17 cellular contexts compared by ENCODE assay signal in genomic region chr10:5735119-5735518, GRCh38. TPM values are rescaled to one million over a fixed set of nuclear protein-coding genes. Genes with fewer than 3 reads are reported as not detected.
DNase-seq lines count a peak whose midpoint lies in the region; ATAC-seq lines count a peak whose summit lies in the region.
"Had no signal": no experiment of that assay in that cellular context is flagged by ENCODE, and none has a peak within 500 bp of the region (broad histone marks: within the 10 kb centered on the region; RNA-seq: fewer than 3 reads in every experiment).

No MANE protein-coding gene starts in this region.

- peaks cover 95% of the 10 kb centered on the region for H3K36me3 Mint-ChIP-seq in activated T-cell treated with anti-CD3 and anti-CD28 coated beads, Interleukin-2, amount 50 U/mL, for 24 hours (ENCODE audit: low read depth)
- peaks cover 9% of the 10 kb centered on the region for H3K36me3 Mint-ChIP-seq in IgD-negative memory B cell
- peaks cover 67% of the 10 kb centered on the region for H3K36me3 Mint-ChIP-seq in activated T-helper 2 cell treated with anti-CD3 and anti-CD28 coated beads, Interferon-gamma antibody, Interleukin-2, Interleukin-4, amounts not matched to agents 10 μg/mL and 5 μg/mL and 100 μg/mL, durations not matched to agents 14 hours and 24 hours and 36 hours (ENCODE audit: low read depth)
- H3K36me3 Mint-ChIP-seq in stimulated activated effector memory CD8-positive, alpha-beta T cell treated with anti-CD3 and anti-CD28 coated beads, Interleukin-12 subunit alpha, Interleukin-12 subunit beta, amount 100 ng/mL, for 72 hours = peaks cover 99% of the 10 kb centered on the region

- H3K4me3 Mint-ChIP-seq in activated T-cell treated with anti-CD3 and anti-CD28 coated beads, Interleukin-2, amount 50 U/mL, for 24 hours = no peak overlapping the region
- H3K4me3 Mint-ChIP-seq in IgD-negative memory B cell = no peak overlapping the region
- no peak overlapping the region for H3K4me3 Mint-ChIP-seq in activated T-helper 2 cell treated with anti-CD3 and anti-CD28 coated beads, Interferon-gamma antibody, Interleukin-2, Interleukin-4, amounts not matched to agents 10 μg/mL and 5 μg/mL and 100 μg/mL, durations not matched to agents 14 hours and 24 hours and 36 hours (ENCODE audit: low read depth)
- H3K4me3 Mint-ChIP-seq in stimulated activated effector memory CD8-positive, alpha-beta T cell treated with anti-CD3 and anti-CD28 coated beads, Interleukin-12 subunit alpha, Interleukin-12 subunit beta, amount 100 ng/mL, for 72 hours = no peak overlapping the region

- no peak for ATAC-seq in stimulated activated effector memory CD8-positive, alpha-beta T cell treated with anti-CD3 and anti-CD28 coated beads, Interleukin-12 subunit alpha, Interleukin-12 subunit beta, amount 100 ng/mL, for 72 hours
- ATAC-seq: GM12878 had no signal

- intact Hi-C loops in activated T-helper 2 cell treated with anti-CD3 and anti-CD28 coated beads, Interferon-gamma antibody, Interleukin-2, Interleukin-4, amounts not matched to agents 10 μg/mL and 5 μg/mL and 100 μg/mL, durations not matched to agents 14 hours and 24 hours and 36 hours (cut with micrococcal nuclease) = no loop called here
- intact Hi-C loops in cardiac septum (cut with DNase I) = no loop called here

- H3K27ac Mint-ChIP-seq in activated T-cell treated with anti-CD3 and anti-CD28 coated beads, Interleukin-2, amount 50 U/mL, for 24 hours = peak overlapping the region; percentile 51
- H3K27ac Mint-ChIP-seq in IgD-negative memory B cell = peak overlapping the region in 2 of 3 donors; percentile 2 to 9
- peak overlapping the region; percentile 17 for H3K27ac Mint-ChIP-seq in activated T-helper 2 cell treated with anti-CD3 and anti-CD28 coated beads, Interferon-gamma antibody, Interleukin-2, Interleukin-4, amounts not matched to agents 10 μg/mL and 5 μg/mL and 100 μg/mL, durations not matched to agents 14 hours and 24 hours and 36 hours
- H3K27ac Mint-ChIP-seq in stimulated activated effector memory CD8-positive, alpha-beta T cell treated with anti-CD3 and anti-CD28 coated beads, Interleukin-12 subunit alpha, Interleukin-12 subunit beta, amount 100 ng/mL, for 72 hours = peak overlapping the region; percentile 60

- no peaks in the 10 kb centered on the region for H3K27me3 Mint-ChIP-seq in activated T-cell treated with anti-CD3 and anti-CD28 coated beads, Interleukin-2, amount 50 U/mL, for 24 hours
- no peaks in the 10 kb centered on the region for H3K27me3 Mint-ChIP-seq in IgD-negative memory B cell
- H3K27me3 Mint-ChIP-seq in activated T-helper 2 cell treated with anti-CD3 and anti-CD28 coated beads, Interferon-gamma antibody, Interleukin-2, Interleukin-4, amounts not matched to agents 10 μg/mL and 5 μg/mL and 100 μg/mL, durations not matched to agents 14 hours and 24 hours and 36 hours (ENCODE audit: low read depth) = no peaks in the 10 kb centered on the region

- H3K9me3 Mint-ChIP-seq in activated T-cell treated with anti-CD3 and anti-CD28 coated beads, Interleukin-2, amount 50 U/mL, for 24 hours = no peaks in the 10 kb centered on the region
- no peaks in the 10 kb centered on the region for H3K9me3 Mint-ChIP-seq in IgD-negative memory B cell
- no peaks in the 10 kb centered on the region for H3K9me3 Mint-ChIP-seq in activated T-helper 2 cell treated with anti-CD3 and anti-CD28 coated beads, Interferon-gamma antibody, Interleukin-2, Interleukin-4, amounts not matched to agents 10 μg/mL and 5 μg/mL and 100 μg/mL, durations not matched to agents 14 hours and 24 hours and 36 hours
- no peaks in the 10 kb centered on the region for H3K9me3 Mint-ChIP-seq in stimulated activated effector memory CD8-positive, alpha-beta T cell treated with anti-CD3 and anti-CD28 coated beads, Interleukin-12 subunit alpha, Interleukin-12 subunit beta, amount 100 ng/mL, for 72 hours

- DNase-seq in activated T-cell treated with anti-CD3 and anti-CD28 coated beads, Interleukin-2, amount 50 U/mL, for 24 hours = no peak
- DNase-seq in activated T-cell treated with anti-CD3 and anti-CD28 coated beads for 4 hours = no peak
- no peak for DNase-seq in activated T-helper 2 cell treated with anti-CD3 and anti-CD28 coated beads, Interferon-gamma antibody, Interleukin-2, Interleukin-4, amounts not matched to agents 10 μg/mL and 5 μg/mL and 100 μg/mL, durations not matched to agents 14 hours and 24 hours and 36 hours (ENCODE audit: low spot score)
- DNase-seq in stimulated activated effector memory CD8-positive, alpha-beta T cell treated with anti-CD3 and anti-CD28 coated beads, Interleukin-12 subunit alpha, Interleukin-12 subunit beta, amount 100 ng/mL, for 72 hours (ENCODE audit: low spot score in 2 of 2) = no peak
- DNase-seq in cerebellar cortex (ENCODE audit: low spot score) = no peak
- no peak for DNase-seq in cardiac septum (ENCODE audit: low spot score)
- no peak for DNase-seq in NCI-H2081 treated with DMSO at 0.1 percent for 48 hours (lab: John Stamatoyannopoulos, UW)
- DNase-seq: 8988T, DMS 273 treated with DMSO at 0.1 percent for 48 hours, GDM1, NCI-H1417 treated with DMSO at 0.1 percent for 48 hours, NCI-H1930, NCI-H2171 treated with DMSO at 0.1 percent for 48 hours, NCI-H510A treated with DMSO at 0.1 percent for 48 hours, NCI-H82 had no signal

- H3K4me1 Mint-ChIP-seq in activated T-cell treated with anti-CD3 and anti-CD28 coated beads, Interleukin-2, amount 50 U/mL, for 24 hours (ENCODE audit: low read depth) = peaks cover 33% of the 10 kb centered on the region
- peaks cover 6 to 13% (median 8%) of the 10 kb centered on the region in 3 donors for H3K4me1 Mint-ChIP-seq in IgD-negative memory B cell
- H3K4me1 Mint-ChIP-seq in activated T-helper 2 cell treated with anti-CD3 and anti-CD28 coated beads, Interferon-gamma antibody, Interleukin-2, Interleukin-4, amounts not matched to agents 10 μg/mL and 5 μg/mL and 100 μg/mL, durations not matched to agents 14 hours and 24 hours and 36 hours (ENCODE audit: low read depth) = peaks cover 28% of the 10 kb centered on the region
- H3K4me1 Mint-ChIP-seq in stimulated activated effector memory CD8-positive, alpha-beta T cell treated with anti-CD3 and anti-CD28 coated beads, Interleukin-12 subunit alpha, Interleukin-12 subunit beta, amount 100 ng/mL, for 72 hours = peaks cover 30% of the 10 kb centered on the region

RNA-seq across cellular contexts. Expression of gene TASOR2, which starts 50.5 kb away (rescaled TPM):
- 12.2 TPM for polyA plus RNA-seq in IgD-negative memory B cell
- total RNA-seq in activated T-helper 2 cell treated with anti-CD3 and anti-CD28 coated beads, Interferon-gamma antibody, Interleukin-2, Interleukin-4, amounts not matched to agents 10 μg/mL and 5 μg/mL and 100 μg/mL, durations not matched to agents 14 hours and 24 hours and 36 hours = 60.1 and 68.7 TPM in 2 replicates
- total RNA-seq in cardiac septum = 38.8 TPM

Comparison
In these comparisons a context has a peak if more than half of its experiments do, and no peak if none do; other contexts are left out.
1. H3K27ac Mint-ChIP-seq: peak in every context shown above with its lines; median percentile 60 in stimulated activated effector memory CD8-positive, alpha-beta T cell treated with anti-CD3 and anti-CD28 coated beads, Interleukin-12 subunit alpha, Interleukin-12 subunit beta, amount 100 ng/mL, for 72 hours; 51 in activated T-cell treated with anti-CD3 and anti-CD28 coated beads, Interleukin-2, amount 50 U/mL, for 24 hours; 17 in activated T-helper 2 cell treated with anti-CD3 and anti-CD28 coated beads, Interferon-gamma antibody, Interleukin-2, Interleukin-4, amounts not matched to agents 10 μg/mL and 5 μg/mL and 100 μg/mL, durations not matched to agents 14 hours and 24 hours and 36 hours; 6 in IgD-negative memory B cell.